ENCODE assay signal across 9 cellular contexts in the genomic region with DNA sequence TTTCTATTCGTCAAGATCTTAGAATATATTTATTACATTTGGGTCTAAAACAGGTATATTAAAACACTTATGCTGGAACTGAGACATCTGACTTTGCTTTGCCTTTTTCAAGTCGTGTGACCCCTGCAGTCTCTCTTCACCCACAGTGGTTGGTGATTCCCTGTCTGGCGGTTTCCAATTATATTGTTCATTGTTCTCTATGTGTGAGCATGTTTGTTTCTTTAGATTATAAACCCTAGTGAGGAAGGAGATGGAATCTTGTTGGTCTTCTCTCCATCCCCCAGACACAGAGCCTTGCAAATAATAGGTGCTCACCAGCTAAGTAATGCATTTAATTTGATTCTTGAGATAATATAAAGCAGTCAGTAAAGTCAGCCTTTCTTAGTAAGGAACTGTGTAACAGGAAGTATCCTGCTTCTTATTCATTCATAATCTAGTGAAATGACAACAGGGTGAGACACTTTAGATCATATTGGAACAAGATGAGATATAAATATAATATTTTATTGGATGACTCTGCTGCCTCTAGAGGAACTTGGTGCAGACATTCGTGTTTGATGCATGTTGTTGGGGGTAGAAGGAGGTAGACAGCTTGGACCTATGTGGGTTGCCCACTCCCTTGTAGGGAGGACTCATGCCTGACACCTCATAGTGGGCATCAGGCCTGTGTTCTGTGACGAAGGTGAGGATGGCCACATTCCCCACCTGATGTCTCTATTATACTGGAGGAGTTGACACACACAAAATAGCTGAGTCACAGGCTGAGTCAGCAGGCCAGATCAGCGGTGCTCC.
A peak's percentile ranks its signal among the peaks of the same experiment; 100 is the strongest.
DNase-seq lines count a peak whose midpoint lies in the region; ATAC-seq and TF ChIP-seq lines count a peak whose summit lies in the region.
"Had no signal": no experiment of that assay in that cellular context is flagged by ENCODE, and none has a peak within 500 bp of the region (broad histone marks: within the 10 kb centered on the region; RNA-seq: fewer than 3 reads in every experiment).

No MANE protein-coding gene starts in this region.

- no peaks in the 10 kb centered on the region for H3K36me3 Mint-ChIP-seq in activated CD4-positive, alpha-beta T cell treated with anti-CD3 and anti-CD28 coated beads, Interleukin-2, amount 10 ng/mL, durations not matched to agents 24 days and 14 days (ENCODE audit: low read depth)
- no peaks in the 10 kb centered on the region for H3K36me3 Mint-ChIP-seq in stimulated activated memory B cell treated with anti-CD40 and anti-IgM and Interleukin-4, amounts not matched to agents 10 μg/mL and 1 μg/mL and 100 μg/mL, for 72 hours

- peaks cover 4% of the 10 kb centered on the region for H3K9me3 Mint-ChIP-seq in activated CD4-positive, alpha-beta T cell treated with anti-CD3 and anti-CD28 coated beads, Interleukin-2, amount 10 ng/mL, durations not matched to agents 24 days and 14 days
- peaks cover 3% of the 10 kb centered on the region for H3K9me3 Mint-ChIP-seq in stimulated activated memory B cell treated with anti-CD40 and anti-IgM and Interleukin-4, amounts not matched to agents 10 μg/mL and 1 μg/mL and 100 μg/mL, for 72 hours

- no peak for TF ChIP-seq POLR2A in erythroblast (IDR thresholded peaks at IDR 0.05; ENCODE audit: low read length)

- ATAC-seq in stimulated activated memory B cell treated with anti-CD40 and anti-IgM and Interleukin-4, amounts not matched to agents 10 μg/mL and 1 μg/mL and 100 μg/mL, for 72 hours, result no peak
- ATAC-seq in HG03135 (IDR thresholded peaks at IDR 0.05; ENCODE audit: unreplicated experiment), result no peak

- no peak overlapping the region for H3K27ac Mint-ChIP-seq in activated CD4-positive, alpha-beta T cell treated with anti-CD3 and anti-CD28 coated beads, Interleukin-2, amount 10 ng/mL, durations not matched to agents 24 days and 14 days
- H3K27ac Mint-ChIP-seq in stimulated activated memory B cell treated with anti-CD40 and anti-IgM and Interleukin-4, amounts not matched to agents 10 μg/mL and 1 μg/mL and 100 μg/mL, for 72 hours, result no peak overlapping the region

- H3K4me3 Mint-ChIP-seq in activated CD4-positive, alpha-beta T cell treated with anti-CD3 and anti-CD28 coated beads, Interleukin-2, amount 10 ng/mL, durations not matched to agents 24 days and 14 days, result no peak overlapping the region
- H3K4me3 Mint-ChIP-seq in stimulated activated memory B cell treated with anti-CD40 and anti-IgM and Interleukin-4, amounts not matched to agents 10 μg/mL and 1 μg/mL and 100 μg/mL, for 72 hours, result no peak overlapping the region

- DNase-seq in activated CD4-positive, alpha-beta T cell treated with anti-CD3 and anti-CD28 coated beads, Interleukin-2, amount 50 U/mL, for 4 hours, result peak; percentile 12 to 22
- no peak for DNase-seq in activated CD4-positive, alpha-beta T cell treated with anti-CD3 and anti-CD28 coated beads, Interleukin-2, amount 10 ng/mL, durations not matched to agents 24 days and 14 days
- DNase-seq in OCI-M1 (lab: John Stamatoyannopoulos, UW), result peak; percentile 61
- DNase-seq in erythroblast (lab: John Stamatoyannopoulos, UW), result peak; percentile 53 to 71
- peak; percentile 50 for DNase-seq in stimulated activated CD4-positive, alpha-beta T cell treated with anti-CD3 and anti-CD28 coated beads, Interleukin-15, amount 100 ng/mL, for 24 hours
- DNase-seq in NCI-H1930 (lab: John Stamatoyannopoulos, UW), result no peak
- DNase-seq: spleen had no signal

- no peaks in the 10 kb centered on the region for H3K4me1 Mint-ChIP-seq in activated CD4-positive, alpha-beta T cell treated with anti-CD3 and anti-CD28 coated beads, Interleukin-2, amount 10 ng/mL, durations not matched to agents 24 days and 14 days
- H3K4me1 Mint-ChIP-seq in stimulated activated memory B cell treated with anti-CD40 and anti-IgM and Interleukin-4, amounts not matched to agents 10 μg/mL and 1 μg/mL and 100 μg/mL, for 72 hours, result no peaks in the 10 kb centered on the region

- intact Hi-C loops in activated CD4-positive, alpha-beta T cell treated with anti-CD3 and anti-CD28 coated beads, Interleukin-2, amount 10 ng/mL, durations not matched to agents 24 days and 14 days (cut with micrococcal nuclease), result no loop called here

- peaks cover 37% of the 10 kb centered on the region for H3K27me3 Mint-ChIP-seq in activated CD4-positive, alpha-beta T cell treated with anti-CD3 and anti-CD28 coated beads, Interleukin-2, amount 10 ng/mL, durations not matched to agents 24 days and 14 days
- peaks cover 52% of the 10 kb centered on the region for H3K27me3 Mint-ChIP-seq in stimulated activated memory B cell treated with anti-CD40 and anti-IgM and Interleukin-4, amounts not matched to agents 10 μg/mL and 1 μg/mL and 100 μg/mL, for 72 hours

Comparison
In these comparisons a context has a peak if more than half of its experiments do, and no peak if none do; other contexts are left out.
1. DNase-seq: peak in activated CD4-positive, alpha-beta T cell treated with anti-CD3 and anti-CD28 coated beads, Interleukin-2, amount 50 U/mL, for 4 hours (2 of 2), OCI-M1 (single experiment), erythroblast (2 of 2) and stimulated activated CD4-positive, alpha-beta T cell treated with anti-CD3 and anti-CD28 coated beads, Interleukin-15, amount 100 ng/mL, for 24 hours (single experiment); none in activated CD4-positive, alpha-beta T cell treated with anti-CD3 and anti-CD28 coated beads, Interleukin-2, amount 10 ng/mL, durations not matched to agents 24 days and 14 days (single experiment) and NCI-H1930 (0 of 2).